In genomic region chr2:183027443-183027842, GRCh38 we compare ENCODE assay signal across 9 cellular contexts.
"Had no signal": no experiment of that assay in that cellular context is flagged by ENCODE, and none has a peak within 500 bp of the region (broad histone marks: within the 10 kb centered on the region; RNA-seq: fewer than 3 reads in every experiment).

No MANE protein-coding gene starts in this region.

- H2AFZ ChIP-seq: GM23248 had no signal

- H3K27ac ChIP-seq: GM23248, HL-60 had no signal

- H3K4me3 ChIP-seq: GM23248 had no signal

- H3K9ac ChIP-seq: GM23248 had no signal

- FAIRE-seq: H54 had no signal

- DNase-seq: GM23248, GOT3, H9, HCEC 1CT, HFFc6, IMR-90, KBM-7 had no signal
